In the genomic region with DNA sequence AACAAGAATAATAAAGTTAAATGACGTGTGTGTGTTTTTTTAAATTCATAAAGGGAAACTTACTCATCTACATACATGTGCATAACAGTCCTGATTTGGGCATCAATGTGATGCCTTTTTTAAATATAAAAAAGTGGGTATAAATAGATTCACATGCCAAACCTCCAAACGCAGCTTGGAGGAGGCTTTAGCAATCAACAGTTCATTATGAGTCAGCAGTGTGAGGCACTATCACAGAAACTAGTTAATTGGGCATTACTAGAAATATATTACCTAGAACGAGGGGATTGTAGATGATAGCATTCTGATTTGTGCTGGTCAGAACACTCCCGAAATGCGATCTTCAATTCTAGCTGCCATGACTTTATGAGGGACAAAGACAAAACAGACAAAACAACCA, we compare ENCODE assay signal across 20 cellular contexts.
DNase-seq lines count a peak whose midpoint lies in the region; TF ChIP-seq lines count a peak whose summit lies in the region.
"Had no signal": no experiment of that assay in that cellular context is flagged by ENCODE, and none has a peak within 500 bp of the region (broad histone marks: within the 10 kb centered on the region; RNA-seq: fewer than 3 reads in every experiment).

No MANE protein-coding gene starts in this region.

- CTCF ChIA-PET in MCF 10A (lab: Yijun Ruan, JAX) (no interaction called here), mammary epithelial cell (lab: Charles Lee; ENCODE audit: low non-redundant PET) (no interaction called here)

- H3K4me3 ChIP-seq in mammary epithelial cell (replicated peaks in 1 of 3; ENCODE audit: insufficient read depth in 1 of 3, low read depth in 2 of 3, low read length in 3 of 3) (no peak overlapping the region), endodermal cell (ENCODE audit: low read length) (no peak overlapping the region)

- H3K36me3 Mint-ChIP-seq in MCF 10A (ENCODE audit: insufficient read depth, unreplicated experiment) (no peaks in the 10 kb centered on the region), endodermal cell (ENCODE audit: low read depth) (no peaks in the 10 kb centered on the region), nephron (ENCODE audit: low read depth) (no peaks in the 10 kb centered on the region)

- H3K9me3 ChIP-seq in mammary epithelial cell (replicated peaks; ENCODE audit: insufficient read depth, low read length) = no peaks in the 10 kb centered on the region
- no peaks in the 10 kb centered on the region for H3K9me3 ChIP-seq in endodermal cell (ENCODE audit: control insufficient read depth, low read length)
- H3K9me3 ChIP-seq: BE2C had no signal

- dilution Hi-C loops in mammary epithelial cell (cut with HindIII; ENCODE audit: low sequenced_read_pairs) = no loop called here

- H3K4me1 Mint-ChIP-seq in MCF 10A (ENCODE audit: insufficient read depth, unreplicated experiment) (no peaks in the 10 kb centered on the region), endodermal cell (peaks cover 28% of the 10 kb centered on the region), nephron (peaks cover 64% of the 10 kb centered on the region)

- no peak overlapping the region for H2AFZ ChIP-seq in mammary epithelial cell (ENCODE audit: low read depth, low read length)

- peaks cover 43% of the 10 kb centered on the region for H3K27me3 Mint-ChIP-seq in MCF 10A (ENCODE audit: insufficient read depth, unreplicated experiment)
- no peaks in the 10 kb centered on the region for H3K27me3 Mint-ChIP-seq in endodermal cell (ENCODE audit: insufficient read depth)
- no peaks in the 10 kb centered on the region for H3K27me3 Mint-ChIP-seq in nephron (ENCODE audit: low read depth)

- intact Hi-C loops in MCF 10A (cut with micrococcal nuclease) (no loop called here), mammary epithelial cell (cut with micrococcal nuclease) (no loop called here), head of caudate nucleus (cut with DNase I) (no loop called here)

- H3K79me2 ChIP-seq in mammary epithelial cell (ENCODE audit: insufficient read depth, low read length) = no peaks in the 10 kb centered on the region

- H3K27me3 ChIP-seq in mammary epithelial cell (ENCODE audit: insufficient read depth, low read length) = no peaks in the 10 kb centered on the region
- no peaks in the 10 kb centered on the region for H3K27me3 ChIP-seq in endodermal cell (ENCODE audit: control insufficient read depth, insufficient read depth, low read length, poor library complexity, severe bottlenecking)
- H3K27me3 ChIP-seq: BE2C had no signal

- H3K9me3 Mint-ChIP-seq in MCF 10A (ENCODE audit: unreplicated experiment) = no peaks in the 10 kb centered on the region
- H3K9me3 Mint-ChIP-seq in endodermal cell = no peaks in the 10 kb centered on the region
- no peaks in the 10 kb centered on the region for H3K9me3 Mint-ChIP-seq in nephron

- H3K27ac ChIP-seq in mammary epithelial cell (ENCODE audit: insufficient read depth, low read depth, low read length) (no peak overlapping the region), endodermal cell (ENCODE audit: low read depth, low read length) (no peak overlapping the region)
- H3K27ac ChIP-seq: 22Rv1 had no signal

- no TSS peak for BruUV-seq in MCF 10A (replicated peaks; lab: Mats Ljungman, UMichigan)
- BruUV-seq in mammary epithelial cell (replicated peaks; lab: Mats Ljungman, UMichigan) = no TSS peak

- TF ChIP-seq CTCF in MCF 10A (IDR thresholded peaks at IDR 0.05; ENCODE audit: unreplicated experiment) = no peak
- TF ChIP-seq CTCF in mammary epithelial cell (conservative IDR thresholded peaks at IDR 0.05 in 1 of 2, IDR thresholded peaks at IDR 0.05 in 1 of 2; ENCODE audit: extremely low read depth in 1 of 2, insufficient read depth in 1 of 2, low read depth in 1 of 2, low read length in 2 of 2) = no peak
- TF ChIP-seq CTCF in endodermal cell (conservative IDR thresholded peaks at IDR 0.05) = no peak
- TF ChIP-seq CTCF in nephron (IDR thresholded peaks at IDR 0.05; ENCODE audit: unreplicated experiment in 3 of 3) = no peak

- DNase-seq in MCF 10A (ENCODE audit: unreplicated experiment) = peak; percentile 45
- DNase-seq in mammary epithelial cell = no peak
- DNase-seq in endodermal cell = no peak
- DNase-seq in COLO829 (ENCODE audit: low spot score) = no peak
- no peak for DNase-seq in head of caudate nucleus
- DNase-seq in activated CD4-positive, alpha-beta T cell treated with anti-CD3 and anti-CD28 coated beads for 4 hours = no peak
- DNase-seq: BE2C; DMS153; DND-41; KBM-7; MM.1S; NCI-H2029; NCI-H446; NCI-H524 treated with DMSO at 0.1 percent for 48 hours; NCI-H82; NK-92 treated with Interleukin-12 subunit alpha and Interleukin-12 subunit beta, amount 100 ng/mL, for 24 hours; RPMI8226; SHP77 had no signal

- POLR2A ChIA-PET in MCF 10A (lab: Yijun Ruan, JAX) = interaction anchor here (0.6 kb wide), 1 partner anchor 1601 kb away, joined by 3 read pairs; no protein-coding TSS in a partner anchor

- no peak overlapping the region for H3K4me2 ChIP-seq in mammary epithelial cell (ENCODE audit: insufficient read depth, low read depth, low read length)

- H3K4me3 Mint-ChIP-seq in MCF 10A (ENCODE audit: unreplicated experiment) (no peak overlapping the region), endodermal cell (no peak overlapping the region), nephron (no peak overlapping the region)

- H3K27ac Mint-ChIP-seq in MCF 10A (ENCODE audit: low read depth, unreplicated experiment) (no peak overlapping the region), endodermal cell (peak overlapping the region; percentile 24), nephron (peak overlapping the region; percentile 50 to 59 (median 51))

- no peak overlapping the region for H3K9ac ChIP-seq in mammary epithelial cell (ENCODE audit: insufficient read depth, low read length)
- no peak overlapping the region for H3K9ac ChIP-seq in endodermal cell (ENCODE audit: extremely low read depth, low read length, poor library complexity, severe bottlenecking)

- in situ Hi-C loops in mammary epithelial cell (cut with MboI; ENCODE audit: low sequenced_read_pairs in 2 of 2) = no loop called here

- H3K4me1 ChIP-seq in mammary epithelial cell (ENCODE audit: insufficient read depth, low read length) = no peaks in the 10 kb centered on the region
- H3K4me1 ChIP-seq in endodermal cell (ENCODE audit: control insufficient read depth, insufficient read depth, low read length) = no peaks in the 10 kb centered on the region
- H3K4me1 ChIP-seq: BE2C had no signal

- WGBS in mammary epithelial cell (ENCODE audit: low coverage, missing lambda C conversion rate) = 66% methylated on average over 5 of the region's 5 CpGs
- 73 to 100% methylated on average over 1 to 4 of the region's 5 CpGs for WGBS in endodermal cell (ENCODE audit: insufficient coverage in 1 of 2, insufficient read length in 1 of 2), 2 experiments

- H3K36me3 ChIP-seq in mammary epithelial cell (ENCODE audit: insufficient read depth, low read length) (no peaks in the 10 kb centered on the region), endodermal cell (ENCODE audit: control insufficient read depth, insufficient read depth, low read length) (no peaks in the 10 kb centered on the region)
- H3K36me3 ChIP-seq: BE2C had no signal

- H4K20me1 ChIP-seq in mammary epithelial cell (ENCODE audit: insufficient read depth, low read length) = no peaks in the 10 kb centered on the region
